8 cellular contexts compared by ENCODE assay signal in the genomic region with DNA sequence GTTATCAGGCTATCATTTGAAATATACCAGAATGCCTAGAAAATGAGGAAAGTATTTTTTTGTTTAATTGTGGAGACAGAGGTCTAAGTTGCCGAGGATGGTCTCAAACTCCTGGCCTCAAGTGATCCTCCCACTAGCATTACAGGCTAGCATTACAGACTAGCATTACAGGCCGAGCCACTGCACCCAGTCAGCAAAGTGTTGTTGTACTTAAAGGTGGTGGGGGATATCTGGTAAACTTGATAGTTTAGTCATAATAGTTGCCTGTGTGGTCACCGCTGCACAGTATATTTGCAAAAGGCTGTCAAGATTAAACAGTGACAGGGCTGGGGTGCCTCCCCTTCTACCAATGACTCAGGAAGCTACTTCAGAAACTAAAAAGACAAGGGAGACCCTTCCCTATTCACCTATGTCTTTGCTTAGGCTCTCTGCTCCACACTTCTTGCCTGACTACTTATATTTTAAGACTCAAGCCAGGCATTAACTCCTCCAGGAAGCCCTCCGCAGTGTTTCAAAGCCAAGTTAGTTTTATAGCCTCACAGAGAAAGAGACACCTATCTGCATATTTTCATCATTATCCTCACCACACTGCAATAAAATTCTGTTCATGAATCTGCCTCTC. TPM values are rescaled to one million over a fixed set of nuclear protein-coding genes. Genes with fewer than 3 reads are reported as not detected.
DNase-seq lines count a peak whose midpoint lies in the region; ATAC-seq, FAIRE-seq and TF ChIP-seq lines count a peak whose summit lies in the region.

No MANE protein-coding gene starts in this region.

- ATAC-seq in GM21381 (IDR thresholded peaks at IDR 0.05; ENCODE audit: unreplicated experiment) (peak; percentile 42), HG03460 (IDR thresholded peaks at IDR 0.05; ENCODE audit: unreplicated experiment) (peak; percentile 53)

- TF ChIP-seq POLR2A in testis (IDR thresholded peaks at IDR 0.05), result no peak

- TF ChIP-seq CTCF in GM10266 (IDR thresholded peaks at IDR 0.05; ENCODE audit: control insufficient read depth, insufficient read depth, low read depth, missing control alignments) (no peak), bronchial epithelial cell (IDR thresholded peaks at IDR 0.05; ENCODE audit: insufficient read depth, low read length, severe bottlenecking) (no peak), testis (IDR thresholded peaks at IDR 0.05) (no peak)

- H3K36me3 ChIP-seq in bronchial epithelial cell (ENCODE audit: control insufficient read depth, insufficient read depth, low read length) (no peaks in the 10 kb centered on the region), testis (ENCODE audit: low read depth, missing control alignments) (no peaks in the 10 kb centered on the region)

- H3K4me1 ChIP-seq in testis, result peaks cover 6% of the 10 kb centered on the region

- intact Hi-C loops in testis (cut with DNase I; ENCODE audit: low total_unique reads), result no loop called here

- no peak for FAIRE-seq in bronchial epithelial cell (lab: Jason Lieb, UNC)

- H3K27me3 ChIP-seq in bronchial epithelial cell (ENCODE audit: control insufficient read depth, insufficient read depth, low read length) (no peaks in the 10 kb centered on the region), testis (no peaks in the 10 kb centered on the region)

- no peak overlapping the region for H3K27ac ChIP-seq in testis

- peak; percentile 63 for DNase-seq in GM10266 (ENCODE audit: extremely low spot score)
- peak; percentile 67 for DNase-seq in bronchial epithelial cell (ENCODE audit: low read depth)
- DNase-seq in hippocampal formation (lab: John Stamatoyannopoulos, UW), result no peak
- DNase-seq in testis, result no peak
- DNase-seq in SKM-1 (lab: John Stamatoyannopoulos, UW; ENCODE audit: unreplicated experiment), result no peak
- DNase-seq in LoVo (ENCODE audit: low spot score), result no peak

- H3K4me3 ChIP-seq in bronchial epithelial cell (ENCODE audit: low read depth, low read length), result no peak overlapping the region
- H3K4me3 ChIP-seq in testis, result no peak overlapping the region

- WGBS in testis, 2 donors, result 83 to 93% methylated on average over 4 of the region's 4 CpGs

- no peaks in the 10 kb centered on the region for H3K9me3 ChIP-seq in testis

RNA-seq across cellular contexts. Expression of a gene that starts 3.1 kb away (rescaled TPM):
- total RNA-seq in bronchial epithelial cell, result 22.6 and 30.2 TPM in 2 replicates
- 10 to 100 TPM; 72.5 to 73.5 TPM for total RNA-seq in testis
- 65.2 TPM for polyA plus RNA-seq in testis (ENCODE audit: insufficient read depth, low read depth, low replicate concordance)

Comparison
In these comparisons a context has a peak if more than half of its experiments do, and no peak if none do; other contexts are left out.
1. DNase-seq: peak in GM10266 (single experiment) and bronchial epithelial cell (single experiment); none in hippocampal formation (0 of 2), testis (single experiment), SKM-1 (single experiment) and LoVo (single experiment).